Comparison of ENCODE assay signal across 9 cellular contexts in the genomic region with DNA sequence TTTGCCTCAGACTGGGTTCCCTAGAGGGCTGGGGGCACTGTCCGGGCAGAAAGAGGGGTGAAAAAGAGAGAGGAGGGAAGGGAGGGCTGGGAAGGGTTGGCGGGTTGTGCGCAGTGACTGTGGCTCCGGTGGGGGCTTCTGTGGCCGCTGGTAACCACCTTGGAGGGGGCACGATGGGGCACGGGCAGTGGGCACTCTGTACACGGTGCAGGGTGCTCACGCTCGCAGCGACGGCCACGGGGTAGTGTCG. TPM values are rescaled to one million over a fixed set of nuclear protein-coding genes. Genes with fewer than 3 reads are reported as not detected.
DNase-seq lines count a peak whose midpoint lies in the region; TF ChIP-seq lines count a peak whose summit lies in the region.
"Had no signal": no experiment of that assay in that cellular context is flagged by ENCODE, and none has a peak within 500 bp of the region (broad histone marks: within the 10 kb centered on the region; RNA-seq: fewer than 3 reads in every experiment).

No MANE protein-coding gene starts in this region.

- peak overlapping the region; percentile 77 for H3K4me3 Mint-ChIP-seq in T-helper 2 cell treated with Interferon-gamma antibody and Interleukin-4, amounts not matched to agents 5 μg/mL and 100 μg/mL, for 36 hours
- peak overlapping the region; percentile 64 for H3K4me3 Mint-ChIP-seq in mesothelial cell of epicardium

- no peak for DNase-seq in T-helper 2 cell treated with Interferon-gamma antibody and Interleukin-4, amounts not matched to agents 5 μg/mL and 100 μg/mL, for 36 hours (ENCODE audit: low spot score)
- DNase-seq in T-helper 2 cell = no peak
- no peak for DNase-seq in coronary artery (ENCODE audit: low spot score)
- no peak for DNase-seq in mesothelial cell of epicardium (ENCODE audit: low spot score in 2 of 2, unreplicated experiment in 2 of 2)
- DNase-seq in ecto neural progenitor cell (ENCODE audit: low spot score) = no peak
- no peak for DNase-seq in NCI-H1694 treated with DMSO at 0.1 percent for 48 hours (lab: John Stamatoyannopoulos, UW)
- DNase-seq in NCI-H345 (lab: John Stamatoyannopoulos, UW) = no peak

- 24% methylated on average over 14 of the region's 14 CpGs for WGBS in thymus

- peaks cover 17% of the 10 kb centered on the region for H3K4me1 Mint-ChIP-seq in T-helper 2 cell treated with Interferon-gamma antibody and Interleukin-4, amounts not matched to agents 5 μg/mL and 100 μg/mL, for 36 hours (ENCODE audit: low read depth)
- H3K4me1 Mint-ChIP-seq in mesothelial cell of epicardium = peaks cover 5% of the 10 kb centered on the region

- peak overlapping the region in 1 of 2 donors; percentile 23 for H3K27ac ChIP-seq in coronary artery
- no peak overlapping the region for H3K27ac ChIP-seq in thymus (ENCODE audit: low read depth)

- no peak overlapping the region for H3K27ac Mint-ChIP-seq in T-helper 2 cell treated with Interferon-gamma antibody and Interleukin-4, amounts not matched to agents 5 μg/mL and 100 μg/mL, for 36 hours
- no peak overlapping the region for H3K27ac Mint-ChIP-seq in mesothelial cell of epicardium

- H3K9me3 Mint-ChIP-seq in T-helper 2 cell treated with Interferon-gamma antibody and Interleukin-4, amounts not matched to agents 5 μg/mL and 100 μg/mL, for 36 hours = no peaks in the 10 kb centered on the region
- H3K9me3 Mint-ChIP-seq in mesothelial cell of epicardium = no peaks in the 10 kb centered on the region

- no peaks in the 10 kb centered on the region for H3K36me3 ChIP-seq in thymus (ENCODE audit: control insufficient read depth, insufficient read depth)

- TF ChIP-seq CTCF in coronary artery (IDR thresholded peaks at IDR 0.05) = no peak
- TF ChIP-seq CTCF in mesothelial cell of epicardium (IDR thresholded peaks at IDR 0.05; ENCODE audit: unreplicated experiment) = no peak

- H3K4me1 ChIP-seq in thymus (ENCODE audit: control insufficient read depth, insufficient read depth, low read length) = peaks cover 9% of the 10 kb centered on the region

- H3K27me3 Mint-ChIP-seq in T-helper 2 cell treated with Interferon-gamma antibody and Interleukin-4, amounts not matched to agents 5 μg/mL and 100 μg/mL, for 36 hours (ENCODE audit: low read depth) = peaks cover 40% of the 10 kb centered on the region
- H3K27me3 Mint-ChIP-seq in mesothelial cell of epicardium (ENCODE audit: low read depth) = peaks cover 35% of the 10 kb centered on the region

- no peaks in the 10 kb centered on the region for H3K9me3 ChIP-seq in thymus (ENCODE audit: control insufficient read depth)

- H3K4me3 ChIP-seq in coronary artery (peak overlapping the region; percentile 82), thymus (ENCODE audit: low read length) (peak overlapping the region; percentile 60)

- peaks cover 28% of the 10 kb centered on the region for H3K27me3 ChIP-seq in thymus (ENCODE audit: control insufficient read depth, insufficient read depth)

- no peaks in the 10 kb centered on the region for H3K36me3 Mint-ChIP-seq in T-helper 2 cell treated with Interferon-gamma antibody and Interleukin-4, amounts not matched to agents 5 μg/mL and 100 μg/mL, for 36 hours (ENCODE audit: low read depth)
- H3K36me3 Mint-ChIP-seq in mesothelial cell of epicardium = no peaks in the 10 kb centered on the region

RNA-seq across cellular contexts. Expression of gene PLLP, which starts 0.6 kb away (rescaled TPM):
- total RNA-seq in mesothelial cell of epicardium = 1.1 to 1.8 TPM (median 1.2 TPM) in 3 replicates
- 4.9 TPM for polyA plus RNA-seq in thymus
- total RNA-seq: A172 had no signal

RNA-seq across cellular contexts. Expression of gene ARL2BP, which starts 38.8 kb away (rescaled TPM):
- 34.4 to 38.2 TPM (median 35.9 TPM) in 3 replicates for total RNA-seq in mesothelial cell of epicardium
- polyA plus RNA-seq in thymus = 54.7 TPM
